19 cellular contexts compared by ENCODE assay signal in the genomic region with DNA sequence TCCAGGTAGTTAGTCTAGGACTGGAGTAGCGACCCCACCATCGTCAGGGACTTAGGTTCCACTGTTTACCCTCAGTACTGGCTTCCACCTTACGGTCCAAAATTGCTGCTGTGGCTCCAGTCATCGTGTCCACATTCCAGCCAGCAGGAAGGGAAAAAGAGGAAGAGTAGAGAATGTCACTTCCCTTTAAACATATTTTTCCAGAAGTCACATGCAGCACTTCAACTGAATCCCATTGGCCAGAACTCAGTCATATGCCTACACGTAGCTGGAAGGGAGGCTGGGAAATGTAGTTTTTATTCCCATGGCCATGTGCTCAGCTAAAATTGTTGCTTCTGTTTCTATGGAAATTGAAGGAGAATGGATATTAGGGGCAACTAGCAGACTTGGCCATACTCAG.
DNase-seq lines count a peak whose midpoint lies in the region; ATAC-seq and TF ChIP-seq lines count a peak whose summit lies in the region.
"Had no signal": no experiment of that assay in that cellular context is flagged by ENCODE, and none has a peak within 500 bp of the region (broad histone marks: within the 10 kb centered on the region; RNA-seq: fewer than 3 reads in every experiment).

No MANE protein-coding gene starts in this region.

- TF ChIP-seq CTCF in cardiac muscle cell (IDR thresholded peaks at IDR 0.05; ENCODE audit: low read depth, low read length): no peak
- no peak for TF ChIP-seq CTCF in thyroid gland (IDR thresholded peaks at IDR 0.05)

- no peak for ATAC-seq in left ventricle myocardium superior

- H3K36me3 ChIP-seq in cardiac muscle cell (no peaks in the 10 kb centered on the region), thyroid gland (no peaks in the 10 kb centered on the region)

- 96 to 97% methylated on average over 5 of the region's 5 CpGs for WGBS in thyroid gland, 2 donors

- CTCF ChIA-PET in activated naive CD4-positive, alpha-beta T cell treated with anti-CD3 and anti-CD28 coated beads, Interleukin-2, amount 10 ng/mL, durations not matched to agents 7 days and 5 days (lab: Charles Lee): no interaction called here

- in situ Hi-C loops in KBM-7 (cut with MboI; ENCODE audit: low pct_unique_long_range_greater_than_20kb, low sequenced_read_pairs): no loop called here

- H3K4me3 Mint-ChIP-seq in activated naive CD4-positive, alpha-beta T cell treated with anti-CD3 and anti-CD28 coated beads, Interleukin-2, amount 10 ng/mL, durations not matched to agents 7 days and 5 days: no peak overlapping the region
- H3K4me3 Mint-ChIP-seq: nephron progenitor cell had no signal

- no peak overlapping the region for H3K27ac Mint-ChIP-seq in activated naive CD4-positive, alpha-beta T cell treated with anti-CD3 and anti-CD28 coated beads, Interleukin-2, amount 10 ng/mL, durations not matched to agents 7 days and 5 days
- H3K27ac Mint-ChIP-seq: progenitor cell of endocrine pancreas had no signal

- H3K27me3 ChIP-seq in cardiac muscle cell: no peaks in the 10 kb centered on the region
- H3K27me3 ChIP-seq in thyroid gland: no peaks in the 10 kb centered on the region

- H3K4me1 ChIP-seq in cardiac muscle cell (ENCODE audit: low read depth) (peaks cover 19% of the 10 kb centered on the region), thyroid gland (peaks cover 28 to 42% of the 10 kb centered on the region in 2 donors)

- TF ChIP-seq POLR2A in thyroid gland (IDR thresholded peaks at IDR 0.05): no peak

- no peak overlapping the region for H3K4me3 ChIP-seq in cardiac muscle cell
- no peak overlapping the region for H3K4me3 ChIP-seq in thyroid gland (replicated peaks in 1 of 3)

- intact Hi-C loops in left ventricle myocardium superior (cut with micrococcal nuclease) (no loop called here), thyroid gland (cut with DNase I) (no loop called here)

- H3K9me3 ChIP-seq in cardiac muscle cell (ENCODE audit: low read depth) (no peaks in the 10 kb centered on the region), thyroid gland (no peaks in the 10 kb centered on the region)

- H3K36me3 Mint-ChIP-seq in activated naive CD4-positive, alpha-beta T cell treated with anti-CD3 and anti-CD28 coated beads, Interleukin-2, amount 10 ng/mL, durations not matched to agents 7 days and 5 days: peaks cover 18% of the 10 kb centered on the region

- DNase-seq in cardiac muscle cell (ENCODE audit: low read depth in 1 of 2, low spot score in 1 of 2) (no peak), left ventricle myocardium superior (no peak), KBM-7 (peak; percentile 45), amniotic epithelial cell (ENCODE audit: low read depth) (peak; percentile 37), thyroid gland (no peak), GOT3 (lab: John Stamatoyannopoulos, UW) (no peak), NCI-H1092 treated with DMSO at 0.1 percent for 48 hours (lab: John Stamatoyannopoulos, UW) (no peak)
- no peak for DNase-seq in activated naive CD4-positive, alpha-beta T cell treated with anti-CD3 and anti-CD28 coated beads, Interleukin-2, amount 10 ng/mL, durations not matched to agents 7 days and 5 days
- DNase-seq: activated CD4-positive, alpha-beta T cell treated with anti-CD3 and anti-CD28 coated beads for 48 hours; effector CD4-positive, alpha-beta T cell; HCEC 1CT; mesenchymal stem cell; NCI-H1092; NCI-H748 treated with DMSO at 0.1 percent for 48 hours; nephron progenitor cell; stimulated activated CD4-positive, alpha-beta T cell treated with anti-CD3 and anti-CD28 coated beads, Interleukin-1b, Interleukin-23, amount 100 ng/mL, for 48 hours; stimulated activated naive CD4-positive, alpha-beta T cell treated with Interleukin-2 at 50 U/mL for 16 hours; T-helper 9 cell had no signal

- H3K27ac ChIP-seq in cardiac muscle cell: peak overlapping the region; percentile 47
- peak overlapping the region; percentile 43 to 64 (median 46) for H3K27ac ChIP-seq in thyroid gland

- peaks cover 4% of the 10 kb centered on the region for H3K27me3 Mint-ChIP-seq in activated naive CD4-positive, alpha-beta T cell treated with anti-CD3 and anti-CD28 coated beads, Interleukin-2, amount 10 ng/mL, durations not matched to agents 7 days and 5 days
- H3K27me3 Mint-ChIP-seq: progenitor cell of endocrine pancreas had no signal

- H3K4me1 Mint-ChIP-seq in activated naive CD4-positive, alpha-beta T cell treated with anti-CD3 and anti-CD28 coated beads, Interleukin-2, amount 10 ng/mL, durations not matched to agents 7 days and 5 days: peaks cover 28% of the 10 kb centered on the region

- peaks cover 6% of the 10 kb centered on the region for H3K9me3 Mint-ChIP-seq in activated naive CD4-positive, alpha-beta T cell treated with anti-CD3 and anti-CD28 coated beads, Interleukin-2, amount 10 ng/mL, durations not matched to agents 7 days and 5 days

Comparison
In these comparisons a context has a peak if more than half of its experiments do, and no peak if none do; other contexts are left out.
1. DNase-seq: peak in KBM-7 (single experiment) and amniotic epithelial cell (single experiment); none in cardiac muscle cell (0 of 2), left ventricle myocardium superior (single experiment), thyroid gland (0 of 2), GOT3 (single experiment), activated naive CD4-positive, alpha-beta T cell treated with anti-CD3 and anti-CD28 coated beads, Interleukin-2, amount 10 ng/mL, durations not matched to agents 7 days and 5 days (single experiment) and NCI-H1092 treated with DMSO at 0.1 percent for 48 hours (single experiment).